8 cellular contexts compared by ENCODE assay signal in the genomic region with DNA sequence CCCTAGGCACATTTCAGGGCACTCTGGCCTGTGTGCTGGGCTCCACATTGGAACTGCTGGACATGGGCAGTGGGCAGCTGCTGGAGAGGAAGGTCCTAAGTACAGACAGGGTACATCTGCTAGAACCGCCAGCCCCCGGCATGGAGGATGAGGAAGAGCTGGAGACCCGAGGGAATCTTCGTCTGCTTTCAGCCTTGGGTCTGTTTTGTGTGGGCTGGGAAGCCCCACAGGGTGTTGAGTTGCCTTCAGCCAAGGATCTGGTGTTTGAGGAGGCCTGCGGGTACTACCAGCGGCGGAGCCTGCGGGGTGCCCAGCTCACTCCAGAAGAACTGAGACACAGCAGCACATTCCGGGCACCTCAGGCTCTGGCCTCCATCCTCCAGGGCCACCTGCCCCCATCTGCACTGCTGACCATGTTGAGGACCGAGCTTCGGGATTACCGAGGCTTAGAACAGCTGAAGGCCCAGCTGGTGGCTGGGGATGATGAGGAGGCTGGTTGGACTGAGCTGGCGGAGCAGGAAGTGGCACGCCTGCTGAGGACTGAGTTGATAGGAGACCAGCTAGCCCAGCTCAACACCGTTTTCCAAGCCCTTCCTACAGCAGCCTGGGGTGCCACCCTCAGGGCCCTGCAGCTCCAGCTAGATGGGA.
DNase-seq lines count a peak whose midpoint lies in the region; ATAC-seq and TF ChIP-seq lines count a peak whose summit lies in the region.

No MANE protein-coding gene starts in this region.

- H3K27ac ChIP-seq in VCaP = peak overlapping the region; percentile 85

- peak overlapping the region; percentile 89 for H3K4me3 Mint-ChIP-seq in T-helper 2 cell treated with Interferon-gamma antibody and Interleukin-4, amounts not matched to agents 5 μg/mL and 100 μg/mL, for 36 hours
- peak overlapping the region; percentile 90 to 96 for H3K4me3 Mint-ChIP-seq in stimulated activated naive CD8-positive, alpha-beta T cell treated with anti-CD3 and anti-CD28 coated beads, Interleukin-15, amount 100 ng/mL, for 72 hours

- H3K4me3 ChIP-seq in iPS-15b (ENCODE audit: low read depth, low read length) = peak overlapping the region; percentile 76

- no peaks in the 10 kb centered on the region for H3K36me3 ChIP-seq in iPS-15b (ENCODE audit: control insufficient read depth, insufficient read depth, low read length)

- peaks cover 4% of the 10 kb centered on the region for H3K4me1 ChIP-seq in iPS-15b (ENCODE audit: control insufficient read depth, insufficient read depth, low read length)

- no peak overlapping the region for H3K9ac ChIP-seq in iPS-15b (ENCODE audit: low read depth, low read length)

- H3K27me3 ChIP-seq in iPS-15b (ENCODE audit: control insufficient read depth, insufficient read depth, low read length) = peaks cover 6% of the 10 kb centered on the region

- H3K4me1 Mint-ChIP-seq in T-helper 2 cell treated with Interferon-gamma antibody and Interleukin-4, amounts not matched to agents 5 μg/mL and 100 μg/mL, for 36 hours (ENCODE audit: low read depth) = peaks cover 21% of the 10 kb centered on the region
- peaks cover 45% of the 10 kb centered on the region for H3K4me1 Mint-ChIP-seq in stimulated activated naive CD8-positive, alpha-beta T cell treated with anti-CD3 and anti-CD28 coated beads, Interleukin-15, amount 100 ng/mL, for 72 hours

- ATAC-seq in stimulated activated naive CD8-positive, alpha-beta T cell treated with anti-CD3 and anti-CD28 coated beads, Interleukin-15, amount 100 ng/mL, for 72 hours = no peak
- no peak for ATAC-seq in HG03520 (IDR thresholded peaks at IDR 0.05; ENCODE audit: unreplicated experiment)

- TF ChIP-seq CTCF in VCaP (conservative IDR thresholded peaks at IDR 0.05) = no peak

- no peaks in the 10 kb centered on the region for H3K27me3 Mint-ChIP-seq in T-helper 2 cell treated with Interferon-gamma antibody and Interleukin-4, amounts not matched to agents 5 μg/mL and 100 μg/mL, for 36 hours (ENCODE audit: low read depth)
- H3K27me3 Mint-ChIP-seq in stimulated activated naive CD8-positive, alpha-beta T cell treated with anti-CD3 and anti-CD28 coated beads, Interleukin-15, amount 100 ng/mL, for 72 hours = no peaks in the 10 kb centered on the region

- peak overlapping the region; percentile 88 for H3K27ac Mint-ChIP-seq in T-helper 2 cell treated with Interferon-gamma antibody and Interleukin-4, amounts not matched to agents 5 μg/mL and 100 μg/mL, for 36 hours
- peak overlapping the region; percentile 74 to 97 for H3K27ac Mint-ChIP-seq in stimulated activated naive CD8-positive, alpha-beta T cell treated with anti-CD3 and anti-CD28 coated beads, Interleukin-15, amount 100 ng/mL, for 72 hours

- DNase-seq in T-helper 2 cell treated with Interferon-gamma antibody and Interleukin-4, amounts not matched to agents 5 μg/mL and 100 μg/mL, for 36 hours (ENCODE audit: low spot score) = no peak
- DNase-seq in T-helper 2 cell = no peak
- DNase-seq in stimulated activated naive CD8-positive, alpha-beta T cell treated with anti-CD3 and anti-CD28 coated beads, Interleukin-15, amount 100 ng/mL, for 72 hours = no peak
- no peak for DNase-seq in kidney tubule cell (ENCODE audit: low spot score)
- DNase-seq in superior temporal gyrus (ENCODE audit: extremely low spot score) = no peak

- no peaks in the 10 kb centered on the region for H3K9me3 ChIP-seq in iPS-15b (ENCODE audit: control insufficient read depth, insufficient read depth, low read length)

- H3K9me3 Mint-ChIP-seq in T-helper 2 cell treated with Interferon-gamma antibody and Interleukin-4, amounts not matched to agents 5 μg/mL and 100 μg/mL, for 36 hours = no peaks in the 10 kb centered on the region
- H3K9me3 Mint-ChIP-seq in stimulated activated naive CD8-positive, alpha-beta T cell treated with anti-CD3 and anti-CD28 coated beads, Interleukin-15, amount 100 ng/mL, for 72 hours = no peaks in the 10 kb centered on the region

- peaks cover 7% of the 10 kb centered on the region for H3K36me3 Mint-ChIP-seq in T-helper 2 cell treated with Interferon-gamma antibody and Interleukin-4, amounts not matched to agents 5 μg/mL and 100 μg/mL, for 36 hours (ENCODE audit: low read depth)
